ENCODE assay signal across 1 cellular context in the genomic region with DNA sequence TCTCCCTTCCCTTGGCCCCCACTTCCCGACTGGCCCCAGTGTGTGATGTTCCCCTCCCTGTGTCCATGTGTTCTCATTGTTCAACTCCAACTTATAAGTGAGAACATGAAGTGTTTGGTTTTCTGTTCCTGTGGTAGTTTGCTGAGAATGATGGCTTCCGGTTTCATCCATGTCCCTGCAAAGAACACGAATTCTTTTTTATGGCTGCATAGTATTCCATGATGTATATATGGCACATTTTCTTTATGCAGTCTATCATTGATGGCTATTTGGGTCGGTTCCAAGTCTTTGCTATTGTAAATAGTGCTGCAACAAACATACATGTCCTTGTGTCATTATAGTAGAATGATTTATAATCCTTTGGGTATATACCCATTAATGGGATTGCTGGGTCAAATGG. TPM values are rescaled to one million over a fixed set of nuclear protein-coding genes. Genes with fewer than 3 reads are reported as not detected.
"Had no signal": no experiment of that assay in that cellular context is flagged by ENCODE, and none has a peak within 500 bp of the region (broad histone marks: within the 10 kb centered on the region; RNA-seq: fewer than 3 reads in every experiment).

No MANE protein-coding gene starts in this region.

RNA-seq across cellular contexts. Expression of a gene that starts 35.4 kb away (rescaled TPM):
- total RNA-seq: G401 had no signal
